ENCODE assay signal across 13 cellular contexts in genomic region chr18:62452280-62452824, GRCh38.
DNase-seq lines count a peak whose midpoint lies in the region; ATAC-seq and TF ChIP-seq lines count a peak whose summit lies in the region.
"Had no signal": no experiment of that assay in that cellular context is flagged by ENCODE, and none has a peak within 500 bp of the region (broad histone marks: within the 10 kb centered on the region; RNA-seq: fewer than 3 reads in every experiment).

No MANE protein-coding gene starts in this region.

- no peaks in the 10 kb centered on the region for H3K27me3 ChIP-seq in upper lobe of right lung
- H3K27me3 ChIP-seq: gastroesophageal sphincter had no signal

- peak; percentile 78 for DNase-seq in natural killer cell treated with Interleukin-12 subunit alpha and Interleukin-12 subunit beta and Interleukin-15 and Interleukin-18, amount 100 ng/mL, for 72 hours (ENCODE audit: low spot score)
- no peak for DNase-seq in natural killer cell
- peak; percentile 34 for DNase-seq in SKM-1 (lab: John Stamatoyannopoulos, UW; ENCODE audit: unreplicated experiment)
- DNase-seq in glomerular visceral epithelial cell (ENCODE audit: extremely low spot score), result peak; percentile 28
- no peak for DNase-seq in upper lobe of right lung
- DNase-seq in epidermal melanocyte (ENCODE audit: insufficient read length, low spot score), result no peak
- no peak for DNase-seq in Right ventricle myocardium inferior (ENCODE audit: missing footprints)
- DNase-seq: midbrain; stimulated activated naive B cell treated with anti-CD40 and anti-IgM and Interleukin-4, amounts not matched to agents 10 μg/mL and 1 μg/mL and 100 μg/mL, for 72 hours; T-helper 9 cell had no signal

- peak overlapping the region in 1 of 2 donors; percentile 70 for H3K27ac Mint-ChIP-seq in natural killer cell treated with Interleukin-12 subunit alpha and Interleukin-12 subunit beta and Interleukin-15 and Interleukin-18, amount 100 ng/mL, for 72 hours
- H3K27ac Mint-ChIP-seq in natural killer cell, result no peak overlapping the region
- H3K27ac Mint-ChIP-seq: stimulated activated naive B cell treated with anti-CD40 and anti-IgM and Interleukin-4, amounts not matched to agents 10 μg/mL and 1 μg/mL and 100 μg/mL, for 72 hours had no signal

- H3K27me3 Mint-ChIP-seq in natural killer cell treated with Interleukin-12 subunit alpha and Interleukin-12 subunit beta and Interleukin-15 and Interleukin-18, amount 100 ng/mL, for 72 hours, result peaks cover 0 to 8% of the 10 kb centered on the region in 2 donors
- H3K27me3 Mint-ChIP-seq in natural killer cell (ENCODE audit: low read depth in 2 of 2), result peaks cover 0 to 4% of the 10 kb centered on the region in 2 donors

- intact Hi-C loops in natural killer cell (cut with micrococcal nuclease) (no loop called here), upper lobe of right lung (cut with DNase I) (no loop called here), Right ventricle myocardium inferior (cut with DNase I) (loop anchor here (5.0 kb wide), 1 partner anchor 70 kb away; the partner anchor contains the start of gene ZCCHC2)

- H3K36me3 ChIP-seq in upper lobe of right lung, result no peaks in the 10 kb centered on the region
- H3K36me3 ChIP-seq: gastroesophageal sphincter had no signal

- no peaks in the 10 kb centered on the region for H3K9me3 Mint-ChIP-seq in natural killer cell treated with Interleukin-12 subunit alpha and Interleukin-12 subunit beta and Interleukin-15 and Interleukin-18, amount 100 ng/mL, for 72 hours
- no peaks in the 10 kb centered on the region for H3K9me3 Mint-ChIP-seq in natural killer cell
- H3K9me3 Mint-ChIP-seq: stimulated activated naive B cell treated with anti-CD40 and anti-IgM and Interleukin-4, amounts not matched to agents 10 μg/mL and 1 μg/mL and 100 μg/mL, for 72 hours had no signal

- H3K4me3 Mint-ChIP-seq in natural killer cell treated with Interleukin-12 subunit alpha and Interleukin-12 subunit beta and Interleukin-15 and Interleukin-18, amount 100 ng/mL, for 72 hours, result peak overlapping the region; percentile 53
- H3K4me3 Mint-ChIP-seq in natural killer cell, result no peak overlapping the region
- H3K4me3 Mint-ChIP-seq: stimulated activated naive B cell treated with anti-CD40 and anti-IgM and Interleukin-4, amounts not matched to agents 10 μg/mL and 1 μg/mL and 100 μg/mL, for 72 hours had no signal

- H3K4me1 Mint-ChIP-seq in natural killer cell treated with Interleukin-12 subunit alpha and Interleukin-12 subunit beta and Interleukin-15 and Interleukin-18, amount 100 ng/mL, for 72 hours (ENCODE audit: low read depth in 2 of 2), result peaks cover 23 to 30% of the 10 kb centered on the region in 2 donors
- peaks cover 0 to 7% of the 10 kb centered on the region in 2 donors for H3K4me1 Mint-ChIP-seq in natural killer cell

- TF ChIP-seq CTCF in natural killer cell (IDR thresholded peaks at IDR 0.05) (no peak), upper lobe of right lung (IDR thresholded peaks at IDR 0.05) (no peak)

- no peak overlapping the region for H3K4me3 ChIP-seq in upper lobe of right lung
- H3K4me3 ChIP-seq: gastroesophageal sphincter had no signal

- H3K36me3 Mint-ChIP-seq in natural killer cell treated with Interleukin-12 subunit alpha and Interleukin-12 subunit beta and Interleukin-15 and Interleukin-18, amount 100 ng/mL, for 72 hours, result no peaks in the 10 kb centered on the region
- no peaks in the 10 kb centered on the region for H3K36me3 Mint-ChIP-seq in natural killer cell
- H3K36me3 Mint-ChIP-seq: stimulated activated naive B cell treated with anti-CD40 and anti-IgM and Interleukin-4, amounts not matched to agents 10 μg/mL and 1 μg/mL and 100 μg/mL, for 72 hours had no signal

- no peak overlapping the region for H3K27ac ChIP-seq in upper lobe of right lung
- H3K27ac ChIP-seq: C4-2B, gastroesophageal sphincter had no signal

- ATAC-seq in natural killer cell treated with Interleukin-12 subunit alpha and Interleukin-12 subunit beta and Interleukin-15 and Interleukin-18, amount 100 ng/mL, for 72 hours, result peak; percentile 82 to 91
- ATAC-seq in natural killer cell (no peak), upper lobe of right lung (peak; percentile 65), GM19023 (IDR thresholded peaks at IDR 0.05; ENCODE audit: unreplicated experiment) (no peak), Right ventricle myocardium inferior (no peak)
- ATAC-seq: gastroesophageal sphincter; stimulated activated naive B cell treated with anti-CD40 and anti-IgM and Interleukin-4, amounts not matched to agents 10 μg/mL and 1 μg/mL and 100 μg/mL, for 72 hours had no signal

- H3K9me3 ChIP-seq in upper lobe of right lung, result no peaks in the 10 kb centered on the region
- H3K9me3 ChIP-seq: gastroesophageal sphincter had no signal

- peaks cover 20% of the 10 kb centered on the region for H3K4me1 ChIP-seq in upper lobe of right lung
- H3K4me1 ChIP-seq: gastroesophageal sphincter had no signal

Comparison
In these comparisons a context has a peak if more than half of its experiments do, and no peak if none do; other contexts are left out.
1. ATAC-seq: peak in natural killer cell treated with Interleukin-12 subunit alpha and Interleukin-12 subunit beta and Interleukin-15 and Interleukin-18, amount 100 ng/mL, for 72 hours (2 of 2) and upper lobe of right lung (single experiment); none in natural killer cell (0 of 3), GM19023 (single experiment) and Right ventricle myocardium inferior (single experiment).
2. DNase-seq: peak in natural killer cell treated with Interleukin-12 subunit alpha and Interleukin-12 subunit beta and Interleukin-15 and Interleukin-18, amount 100 ng/mL, for 72 hours (single experiment), SKM-1 (single experiment) and glomerular visceral epithelial cell (single experiment); none in natural killer cell (single experiment), upper lobe of right lung (single experiment), epidermal melanocyte (single experiment) and Right ventricle myocardium inferior (single experiment).